In genomic region chr3:11651900-11652299, GRCh38 we compare ENCODE assay signal across 8 cellular contexts. TPM values are rescaled to one million over a fixed set of nuclear protein-coding genes. Genes with fewer than 3 reads are reported as not detected.
DNase-seq lines count a peak whose midpoint lies in the region; TF ChIP-seq lines count a peak whose summit lies in the region.

No MANE protein-coding gene starts in this region.

- peaks cover 4% of the 10 kb centered on the region for H3K4me1 ChIP-seq in endodermal cell (ENCODE audit: control insufficient read depth, insufficient read depth, low read length)

- H3K36me3 Mint-ChIP-seq in endodermal cell (ENCODE audit: low read depth): no peaks in the 10 kb centered on the region

- no peak overlapping the region for H3K4me3 ChIP-seq in GM12865 (ENCODE audit: low read depth, low read length)
- no peak overlapping the region for H3K4me3 ChIP-seq in endodermal cell (ENCODE audit: low read length)

- H3K4me1 Mint-ChIP-seq in endodermal cell: peaks cover 25% of the 10 kb centered on the region

- no peaks in the 10 kb centered on the region for H3K27me3 Mint-ChIP-seq in endodermal cell (ENCODE audit: insufficient read depth)

- WGBS in endodermal cell (ENCODE audit: insufficient coverage in 1 of 2, insufficient read length in 1 of 2), 2 experiments: 34 to 50% methylated on average over 1 to 2 of the region's 2 CpGs

- no peaks in the 10 kb centered on the region for H3K9me3 Mint-ChIP-seq in endodermal cell

- H3K9ac ChIP-seq in endodermal cell (ENCODE audit: extremely low read depth, low read length, poor library complexity, severe bottlenecking): no peak overlapping the region

- H3K9me3 ChIP-seq in endodermal cell (ENCODE audit: control insufficient read depth, low read length): no peaks in the 10 kb centered on the region

- no peaks in the 10 kb centered on the region for H3K27me3 ChIP-seq in endodermal cell (ENCODE audit: control insufficient read depth, insufficient read depth, low read length, poor library complexity, severe bottlenecking)

- no peak overlapping the region for H3K4me3 Mint-ChIP-seq in endodermal cell

- TF ChIP-seq CTCF in GM12865 (IDR thresholded peaks at IDR 0.05; ENCODE audit: insufficient read depth, low read depth, low read length, missing control alignments): peak; percentile 27
- TF ChIP-seq CTCF in endodermal cell (conservative IDR thresholded peaks at IDR 0.05): peak; percentile 80

- H3K27ac ChIP-seq in endodermal cell (ENCODE audit: low read depth, low read length): no peak overlapping the region

- H3K27ac Mint-ChIP-seq in endodermal cell: no peak overlapping the region

- H3K36me3 ChIP-seq in endodermal cell (ENCODE audit: control insufficient read depth, insufficient read depth, low read length): no peaks in the 10 kb centered on the region

- peak; percentile 42 for DNase-seq in GM12865 (ENCODE audit: low read depth)
- peak; percentile 25 for DNase-seq in NCI-H748 (lab: John Stamatoyannopoulos, UW; ENCODE audit: unreplicated experiment)
- no peak for DNase-seq in endodermal cell
- DNase-seq in pons (ENCODE audit: low spot score): peak; percentile 60
- DNase-seq in D341Med (ENCODE audit: low spot score): no peak
- DNase-seq in NCI-H345 treated with DMSO at 0.1 percent for 48 hours (lab: John Stamatoyannopoulos, UW; ENCODE audit: unreplicated experiment): no peak
- DNase-seq in iPS-NIHi11 (ENCODE audit: low spot score): no peak
- DNase-seq in GOT3 (lab: John Stamatoyannopoulos, UW): no peak

RNA-seq across cellular contexts. Expression of gene VGLL4, which starts 8.2 kb away (rescaled TPM):
- 10 to 100 TPM; 47.5 to 49.7 TPM for total RNA-seq in endodermal cell
- 77.0 TPM for polyA plus RNA-seq in endodermal cell (2013, experiment 1 of 2)
- 77.0 TPM for polyA plus RNA-seq in endodermal cell (2013, experiment 2 of 2)

Comparison
In these comparisons a context has a peak if more than half of its experiments do, and no peak if none do; other contexts are left out.
1. DNase-seq: peak in GM12865 (single experiment), NCI-H748 (single experiment) and pons (single experiment); none in endodermal cell (single experiment), D341Med (single experiment), NCI-H345 treated with DMSO at 0.1 percent for 48 hours (single experiment), iPS-NIHi11 (single experiment) and GOT3 (single experiment).